In the genomic region with DNA sequence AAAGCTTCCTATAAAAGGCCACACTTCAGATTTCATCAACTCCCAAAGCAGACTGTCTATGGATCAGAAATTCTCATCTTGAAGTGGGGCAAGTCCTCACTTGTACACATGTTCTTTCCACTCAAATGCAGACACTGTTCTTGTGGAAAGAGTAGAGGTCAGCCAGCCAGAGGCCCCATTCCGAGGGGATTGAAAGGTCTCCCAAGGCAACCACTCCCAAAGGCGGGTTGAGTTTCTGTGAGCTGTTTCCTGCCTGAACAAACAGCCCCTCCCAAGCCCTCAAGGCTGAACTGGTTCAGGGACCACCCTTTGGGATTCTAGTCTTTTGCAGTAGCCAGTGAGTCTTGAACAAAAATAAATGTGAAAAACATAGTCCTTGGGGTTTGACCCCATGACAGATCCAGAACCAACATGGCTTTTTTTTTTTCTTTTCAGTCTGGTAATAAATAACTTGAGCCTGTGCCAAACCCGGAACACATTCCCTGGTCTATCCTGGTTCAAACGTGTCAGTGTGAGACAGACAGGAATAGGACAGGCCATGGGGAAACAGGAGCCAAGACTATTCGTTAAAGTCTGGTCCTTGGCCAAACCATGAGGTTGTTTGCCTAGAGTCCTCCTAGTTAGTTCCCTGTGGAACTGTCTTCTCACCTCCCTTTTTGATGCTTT, we compare ENCODE assay signal across 11 cellular contexts. TPM values are rescaled to one million over a fixed set of nuclear protein-coding genes. Genes with fewer than 3 reads are reported as not detected.
A peak's percentile ranks its signal among the peaks of the same experiment; 100 is the strongest.
DNase-seq lines count a peak whose midpoint lies in the region; ATAC-seq, FAIRE-seq and TF ChIP-seq lines count a peak whose summit lies in the region.
"Had no signal": no experiment of that assay in that cellular context is flagged by ENCODE, and none has a peak within 500 bp of the region (broad histone marks: within the 10 kb centered on the region; RNA-seq: fewer than 3 reads in every experiment).

No MANE protein-coding gene starts in this region.

- TF ChIP-seq CTCF in H1 (IDR thresholded peaks at IDR 0.05; ENCODE audit: control extremely low read depth in 1 of 3, insufficient read depth in 1 of 3, low read depth in 1 of 3, low read length in 3 of 3) (no peak), thyroid gland (IDR thresholded peaks at IDR 0.05) (no peak), gastroesophageal sphincter (IDR thresholded peaks at IDR 0.05) (no peak)

- H3K4me1 ChIP-seq in H1 (replicated peaks in 1 of 4; ENCODE audit: control insufficient read depth in 3 of 4, insufficient read depth in 4 of 4, low read length in 3 of 4): no peaks in the 10 kb centered on the region
- no peaks in the 10 kb centered on the region for H3K4me1 ChIP-seq in thyroid gland
- peaks cover 0 to 11% (median 0%) of the 10 kb centered on the region in 3 donors for H3K4me1 ChIP-seq in gastroesophageal sphincter

- H2BK12ac ChIP-seq in H1 (ENCODE audit: low read depth, low read length): no peak overlapping the region

- H3K27ac ChIP-seq in H1 (ENCODE audit: low read depth, low read length) (no peak overlapping the region), thyroid gland (no peak overlapping the region), gastroesophageal sphincter (peak overlapping the region in 2 of 4 donors; percentile 12 to 27)
- H3K27ac ChIP-seq: cardiac muscle cell had no signal

- no peaks in the 10 kb centered on the region for H3K79me2 ChIP-seq in H1 (ENCODE audit: control insufficient read depth in 1 of 2, insufficient read depth in 2 of 2, low read length in 2 of 2)

- TF ChIP-seq POLR2A in H1 (IDR thresholded peaks at IDR 0.05; ENCODE audit: control extremely low read depth in 1 of 2, low read depth in 2 of 2, low read length in 2 of 2) (no peak), thyroid gland (IDR thresholded peaks at IDR 0.05) (no peak), gastroesophageal sphincter (IDR thresholded peaks at IDR 0.05) (no peak)

- no peak overlapping the region for H4K5ac ChIP-seq in H1 (ENCODE audit: insufficient read length, low read depth, low read length)

- H3K9ac ChIP-seq in H1 (replicated peaks in 1 of 4; ENCODE audit: extremely low read depth in 1 of 4, low read depth in 3 of 4, low read length in 3 of 4): no peak overlapping the region

- intact Hi-C loops in thyroid gland (cut with DNase I): no loop called here

- H3K9me3 ChIP-seq in H1 (ENCODE audit: insufficient read depth in 2 of 2, low read depth in 1 of 2, low read length in 1 of 2) (no peaks in the 10 kb centered on the region), thyroid gland (no peaks in the 10 kb centered on the region), gastroesophageal sphincter (no peaks in the 10 kb centered on the region)

- peak overlapping the region; percentile 9; the same call in 1 of the 2 replicates for H2AFZ ChIP-seq in H1 (ENCODE audit: low read length)

- CTCF ChIA-PET in H1 (lab: Charles Lee; ENCODE audit: partially characterized antibody): interaction anchor here (0.6 kb wide), 1 partner anchor 209 kb away, joined by 3 read pairs; no protein-coding TSS in a partner anchor

- no peak overlapping the region for H3K14ac ChIP-seq in H1 (ENCODE audit: insufficient read length)

- H3K27me3 ChIP-seq in H1 (replicated peaks in 1 of 4; ENCODE audit: control insufficient read depth in 3 of 4, extremely low read depth in 1 of 4, insufficient read depth in 3 of 4, low read length in 3 of 4) (peaks cover 0 to 1% (median 0%) of the 10 kb centered on the region in 4 experiments; a peak in 1 of 7 replicates), thyroid gland (no peaks in the 10 kb centered on the region), gastroesophageal sphincter (no peaks in the 10 kb centered on the region)
- H3K27me3 ChIP-seq: cardiac muscle cell had no signal

- TF ChIP-seq RAD21 in H1 (IDR thresholded peaks at IDR 0.05 in 1 of 2, conservative IDR thresholded peaks at IDR 0.05 in 1 of 2; ENCODE audit: low read depth in 2 of 2, low read length in 2 of 2): no peak

- ATAC-seq in GM21528 (IDR thresholded peaks at IDR 0.05; ENCODE audit: low FRiP score, unreplicated experiment) (no peak), HG03520 (IDR thresholded peaks at IDR 0.05; ENCODE audit: unreplicated experiment) (no peak), gastroesophageal sphincter (no peak)

- H3K4me3 ChIP-seq in H1 (ENCODE audit: extremely low read depth in 1 of 4, insufficient read depth in 2 of 4, low read depth in 3 of 4, low read length in 4 of 4) (no peak overlapping the region), thyroid gland (replicated peaks in 1 of 3) (no peak overlapping the region), gastroesophageal sphincter (no peak overlapping the region)
- H3K4me3 ChIP-seq: cardiac muscle cell had no signal

- no peak for FAIRE-seq in H1 (lab: Jason Lieb, UNC)

- H3K56ac ChIP-seq in H1 (replicated peaks; ENCODE audit: insufficient read length, low read depth, low read length): no peak overlapping the region

- H2BK5ac ChIP-seq in H1 (ENCODE audit: low read depth, low read length): no peak overlapping the region

- H3K79me1 ChIP-seq in H1 (ENCODE audit: low read depth, low read length): no peaks in the 10 kb centered on the region

- H3K23ac ChIP-seq in H1 (ENCODE audit: insufficient read length): no peak overlapping the region

- 91% methylated on average over 5 of the region's 5 CpGs; no CpG with 5 or more reads in 1 of the 2 experiments for WGBS in H1 (ENCODE audit: extremely low coverage in 1 of 2, insufficient coverage in 1 of 2, insufficient read length in 1 of 2, insufficient replicate concordance in 2 of 2, low coverage in 1 of 2, low lambda C conversion rate in 2 of 2, missing lambda C conversion rate in 1 of 2), 2 experiments
- 50 to 51% methylated on average over 5 of the region's 5 CpGs for WGBS in thyroid gland, 2 donors
- WGBS in gastroesophageal sphincter (ENCODE audit: low coverage in 1 of 2), 2 donors: 28 to 32% methylated on average over 4 of the region's 5 CpGs

- no peak overlapping the region for H3K18ac ChIP-seq in H1 (ENCODE audit: extremely low read depth, low read length)

- no peak overlapping the region for H2BK15ac ChIP-seq in H1 (ENCODE audit: low read length)

- H4K91ac ChIP-seq in H1 (replicated peaks; ENCODE audit: insufficient read length, low read length): no peak overlapping the region

- H4K20me1 ChIP-seq in H1 (replicated peaks in 1 of 2; ENCODE audit: control insufficient read depth in 1 of 2, insufficient read depth in 2 of 2, low read length in 2 of 2): no peaks in the 10 kb centered on the region

- TF ChIP-seq EP300 in H1 (IDR thresholded peaks at IDR 0.05; ENCODE audit: borderline replicate concordance in 1 of 2, low read depth in 2 of 2, low read length in 2 of 2) (no peak), gastroesophageal sphincter (IDR thresholded peaks at IDR 0.05) (no peak)

- H2BK20ac ChIP-seq in H1 (ENCODE audit: low read length): no peak overlapping the region

- no peaks in the 10 kb centered on the region for H3K23me2 ChIP-seq in H1 (ENCODE audit: low read depth, low read length)

- no peak overlapping the region for H3K4me2 ChIP-seq in H1 (ENCODE audit: insufficient read depth in 1 of 2, low read depth in 2 of 2, low read length in 2 of 2)

- no peak overlapping the region for H4K8ac ChIP-seq in H1 (ENCODE audit: extremely low read depth, insufficient read depth, low read length)

- H3K36me3 ChIP-seq in H1 (ENCODE audit: control insufficient read depth in 2 of 4, insufficient read depth in 4 of 4, low read length in 3 of 4) (no peaks in the 10 kb centered on the region), thyroid gland (no peaks in the 10 kb centered on the region), gastroesophageal sphincter (no peaks in the 10 kb centered on the region)
- H3K36me3 ChIP-seq: cardiac muscle cell had no signal

- no peak overlapping the region for H2BK120ac ChIP-seq in H1 (replicated peaks; ENCODE audit: low read depth, low read length)

- DNase-seq in Ammon's horn (ENCODE audit: low spot score) (peak; percentile 27), NCI-H146 treated with DMSO at 0.1 percent for 48 hours (lab: John Stamatoyannopoulos, UW; ENCODE audit: unreplicated experiment) (peak; percentile 8), H1 (ENCODE audit: low read depth in 1 of 2, low spot score in 2 of 2) (no peak), midbrain (lab: John Stamatoyannopoulos, UW) (peak; percentile 42), thyroid gland (no peak)
- DNase-seq: activated CD8-positive, alpha-beta memory T cell treated with anti-CD3 and anti-CD28 coated beads, Interleukin-2, amount 50 U/mL, for 4 hours; NCI-H82 had no signal

- no peak overlapping the region for H2AK5ac ChIP-seq in H1 (ENCODE audit: low read depth, low read length)

- POLR2A ChIA-PET in H1 (lab: Charles Lee; ENCODE audit: partially characterized antibody): interaction anchor here (0.6 kb wide), 1 partner anchor 26 kb away, joined by 4 read pairs; no protein-coding TSS in a partner anchor

- H3K4ac ChIP-seq in H1 (replicated peaks; ENCODE audit: insufficient read length, low read depth, low read length): no peak overlapping the region

TF ChIP-seq in H1, 55 proteins besides CTCF, POLR2A, EP300 and RAD21:
- TF ChIP-seq BACH1 (IDR thresholded peaks at IDR 0.05; ENCODE audit: low read length) (no peak), CTBP2 (IDR thresholded peaks at IDR 0.05; ENCODE audit: borderline replicate concordance, insufficient read depth, insufficient read length, low read length) (no peak), YY1 (IDR thresholded peaks at IDR 0.05; ENCODE audit: low read depth, low read length) (no peak)

RNA-seq across cellular contexts. Expression of a gene that starts 17.6 kb away (rescaled TPM):
- 63.6 and 68.8 TPM in 2 replicates for total RNA-seq in H1 (2021; fragmentation: NEBNext Ultra II Directional; extraction: Animal tissue kit (Norgen Biotek cat#: 25700))
- polyA plus RNA-seq in H1 (2011; rRNA removed): 3.7 and 8.1 TPM in 2 replicates
- 14.4 TPM for polyA plus RNA-seq in H1 (2011; cell fraction: cytosol; rRNA removed)
- 4.1 TPM for polyA plus RNA-seq in H1 (2011; cell fraction: nucleus; rRNA removed)
- polyA plus RNA-seq in H1 (2012, experiment 1 of 2): 20.2 to 40.9 TPM (median 24.5 TPM) in 4 replicates
- polyA plus RNA-seq in H1 (2012, experiment 2 of 2): 1.2 TPM
- 32.4 TPM for polyA plus RNA-seq in H1 (2013, experiment 1 of 2)
- 33.7 TPM for polyA plus RNA-seq in H1 (2013, experiment 2 of 2)
- 12.6 and 16.4 TPM in 2 replicates for polyA minus RNA-seq in H1 (2011; rRNA and poly(A)+ RNA removed)
- 15.7 TPM for polyA minus RNA-seq in H1 (2011; cell fraction: cytosol; rRNA and poly(A)+ RNA removed)
- polyA minus RNA-seq in H1 (2011; cell fraction: nucleus; rRNA and poly(A)+ RNA removed): 21.0 TPM
- 10 to 100 TPM; 20.1 to 42.2 (median 27.0) TPM for total RNA-seq in thyroid gland
- total RNA-seq in gastroesophageal sphincter: 100 to 1,000 TPM in 1 of 4 donors, 10 to 100 TPM in 3; 70.0 to 111 (median 79.2) TPM

Comparison
In these comparisons a context has a peak if more than half of its experiments do, and no peak if none do; other contexts are left out.
1. DNase-seq: peak in Ammon's horn (single experiment), NCI-H146 treated with DMSO at 0.1 percent for 48 hours (single experiment) and midbrain (single experiment); none in H1 (0 of 2) and thyroid gland (0 of 2).